Comparison of ENCODE assay signal across 18 cellular contexts in genomic region chr1:210687582-210688279, GRCh38.
DNase-seq lines count a peak whose midpoint lies in the region; ATAC-seq and TF ChIP-seq lines count a peak whose summit lies in the region.
"Had no signal": no experiment of that assay in that cellular context is flagged by ENCODE, and none has a peak within 500 bp of the region (broad histone marks: within the 10 kb centered on the region; RNA-seq: fewer than 3 reads in every experiment).

No MANE protein-coding gene starts in this region.

- H3K36me3 ChIP-seq in osteoblast (ENCODE audit: insufficient read depth, low read length) (no peaks in the 10 kb centered on the region), GM23338 (ENCODE audit: insufficient read depth) (no peaks in the 10 kb centered on the region)
- H3K36me3 ChIP-seq: colonic mucosa, esophagus muscularis mucosa had no signal

- no peaks in the 10 kb centered on the region for H3K27me3 Mint-ChIP-seq in HFFc6 (ENCODE audit: insufficient read depth)
- no peaks in the 10 kb centered on the region for H3K27me3 Mint-ChIP-seq in GM23338 (ENCODE audit: insufficient read depth, low read depth, poor library complexity)
- H3K27me3 Mint-ChIP-seq: naive thymus-derived CD8-positive, alpha-beta T cell had no signal

- intact Hi-C loops in right cardiac atrium (cut with DNase I) = no loop called here

- no peaks in the 10 kb centered on the region for H3K9me2 ChIP-seq in GM23338 (ENCODE audit: insufficient read depth)

- H3K4me3 Mint-ChIP-seq in HFFc6 = no peak overlapping the region
- no peak overlapping the region for H3K4me3 Mint-ChIP-seq in GM23338
- H3K4me3 Mint-ChIP-seq: naive thymus-derived CD8-positive, alpha-beta T cell; T-helper 2 cell treated with Interferon-gamma antibody and Interleukin-4, amounts not matched to agents 5 μg/mL and 100 μg/mL, for 36 hours had no signal

- H3K9me3 ChIP-seq in osteoblast (ENCODE audit: low read depth, low read length) = no peaks in the 10 kb centered on the region
- H3K9me3 ChIP-seq in right cardiac atrium (ENCODE audit: control insufficient read depth, low read length) = no peaks in the 10 kb centered on the region
- H3K9me3 ChIP-seq: colonic mucosa, esophagus muscularis mucosa, tibial nerve had no signal

- no peak overlapping the region for H3K4me3 ChIP-seq in osteoblast (ENCODE audit: insufficient read depth, low read length)
- H3K4me3 ChIP-seq in GM23338 = no peak overlapping the region
- H3K4me3 ChIP-seq in right cardiac atrium (ENCODE audit: low read length) = no peak overlapping the region
- H3K4me3 ChIP-seq: colonic mucosa, esophagus muscularis mucosa, tibial nerve had no signal

- no peaks in the 10 kb centered on the region for H3K27me3 ChIP-seq in osteoblast (ENCODE audit: insufficient read depth, low read length)
- no peaks in the 10 kb centered on the region for H3K27me3 ChIP-seq in GM23338 (ENCODE audit: insufficient read depth)
- no peaks in the 10 kb centered on the region for H3K27me3 ChIP-seq in right cardiac atrium (ENCODE audit: control insufficient read depth, insufficient read depth)
- H3K27me3 ChIP-seq: colonic mucosa, esophagus muscularis mucosa, tibial nerve had no signal

- H3K27ac ChIP-seq in osteoblast (ENCODE audit: low read depth, low read length) (peak overlapping the region; percentile 67), GM23338 (ENCODE audit: low read depth) (no peak overlapping the region), right cardiac atrium (ENCODE audit: low read length) (no peak overlapping the region)
- H3K27ac ChIP-seq: colonic mucosa, esophagus muscularis mucosa, HL-60, tibial nerve had no signal

- no peaks in the 10 kb centered on the region for H3K79me2 ChIP-seq in osteoblast (ENCODE audit: insufficient read depth, low read length)
- H3K79me2 ChIP-seq in GM23338 (replicated peaks; ENCODE audit: insufficient read depth) = no peaks in the 10 kb centered on the region

- H3F3A ChIP-seq in GM23338 (replicated peaks; ENCODE audit: low read depth) = no peaks in the 10 kb centered on the region

- no peaks in the 10 kb centered on the region for H3K36me3 Mint-ChIP-seq in HFFc6 (ENCODE audit: low read depth)
- H3K36me3 Mint-ChIP-seq in GM23338 (ENCODE audit: low read depth) = no peaks in the 10 kb centered on the region
- H3K36me3 Mint-ChIP-seq: naive thymus-derived CD8-positive, alpha-beta T cell had no signal

- H3K9me3 Mint-ChIP-seq in HFFc6 (no peaks in the 10 kb centered on the region), GM23338 (no peaks in the 10 kb centered on the region)
- H3K9me3 Mint-ChIP-seq: naive thymus-derived CD8-positive, alpha-beta T cell; T-helper 2 cell treated with Interferon-gamma antibody and Interleukin-4, amounts not matched to agents 5 μg/mL and 100 μg/mL, for 36 hours had no signal

- 82% methylated on average over 7 of the region's 7 CpGs for WGBS in right cardiac atrium

- H3K4me1 ChIP-seq in osteoblast (ENCODE audit: insufficient read depth, low read length) (peaks cover 34% of the 10 kb centered on the region), GM23338 (ENCODE audit: insufficient read depth) (no peaks in the 10 kb centered on the region), right cardiac atrium (ENCODE audit: control insufficient read depth, insufficient read depth, low read length) (no peaks in the 10 kb centered on the region)
- H3K4me1 ChIP-seq: colonic mucosa had no signal

- H2AFZ ChIP-seq in osteoblast (ENCODE audit: low read length) (no peak overlapping the region), GM23338 (no peak overlapping the region)

- H3K27ac Mint-ChIP-seq in HFFc6 (peak overlapping the region; percentile 67; the same call in 1 of the 2 replicates), GM23338 (no peak overlapping the region)
- H3K27ac Mint-ChIP-seq: naive thymus-derived CD8-positive, alpha-beta T cell; T-helper 2 cell treated with Interferon-gamma antibody and Interleukin-4, amounts not matched to agents 5 μg/mL and 100 μg/mL, for 36 hours had no signal

- ATAC-seq in GM23338 = no peak
- no peak for ATAC-seq in right cardiac atrium
- ATAC-seq: naive thymus-derived CD8-positive, alpha-beta T cell had no signal

- H3K4me2 ChIP-seq in osteoblast (ENCODE audit: insufficient read depth, low read length) = no peak overlapping the region
- no peak overlapping the region for H3K4me2 ChIP-seq in GM23338

- H4K20me1 ChIP-seq in osteoblast (ENCODE audit: insufficient read depth, low read length) (no peaks in the 10 kb centered on the region), GM23338 (replicated peaks; ENCODE audit: insufficient read depth) (no peaks in the 10 kb centered on the region)

- TF ChIP-seq CTCF in HFFc6 (IDR thresholded peaks at IDR 0.05) (no peak), osteoblast (IDR thresholded peaks at IDR 0.05; ENCODE audit: extremely low read depth, low read depth, low read length) (no peak), GM23338 (conservative IDR thresholded peaks at IDR 0.05; ENCODE audit: low read depth in 2 of 2) (no peak)

- H3K4me1 Mint-ChIP-seq in HFFc6 (ENCODE audit: low read depth) (peaks cover 41% of the 10 kb centered on the region), GM23338 (no peaks in the 10 kb centered on the region)

- DNase-seq in CD1c-positive myeloid dendritic cell (ENCODE audit: extremely low spot score) (peak; percentile 4), HFFc6 (peak; percentile 69), amniotic epithelial cell (ENCODE audit: low read depth) (peak; percentile 28), osteoblast (ENCODE audit: insufficient read length, low spot score, missing footprints) (peak; percentile 97), GM23338 (ENCODE audit: low spot score) (no peak), NCI-H446 treated with DMSO at 0.1 percent for 48 hours (lab: John Stamatoyannopoulos, UW) (no peak), right cardiac atrium (no peak)
- DNase-seq in stimulated activated CD4-positive, alpha-beta T cell treated with anti-CD3 and anti-CD28 coated beads, Interleukin-2, amount 100 ng/mL, for 24 hours = no peak
- DNase-seq: activated CD4-positive, alpha-beta T cell treated with anti-CD3 and anti-CD28 coated beads, Interleukin-2, amount 50 U/mL, for 1 hour; colonic mucosa; COR-L47; HCEC 1CT; hippocampal formation; naive thymus-derived CD8-positive, alpha-beta T cell had no signal

TF ChIP-seq in GM23338, 12 proteins besides CTCF, POLR2A, EP300 and RAD21 (continues in another document):
- no peak for TF ChIP-seq JUNB (IDR thresholded peaks at IDR 0.05; ENCODE audit: unreplicated experiment)
- TF ChIP-seq ZNF114 (CRISPR knock-in tag; IDR thresholded peaks at IDR 0.05) = no peak
- no peak for TF ChIP-seq ZNF331 (CRISPR knock-in tag; IDR thresholded peaks at IDR 0.05; ENCODE audit: low read depth)
- TF ChIP-seq EZH2phosphoT487 (IDR thresholded peaks at IDR 0.05; ENCODE audit: unreplicated experiment) = no peak
- no peak for TF ChIP-seq ZNF462 (CRISPR knock-in tag; IDR thresholded peaks at IDR 0.05)

Comparison
In these comparisons a context has a peak if more than half of its experiments do, and no peak if none do; other contexts are left out.
1. DNase-seq: peak in CD1c-positive myeloid dendritic cell (single experiment), HFFc6 (single experiment), amniotic epithelial cell (single experiment) and osteoblast (single experiment); none in stimulated activated CD4-positive, alpha-beta T cell treated with anti-CD3 and anti-CD28 coated beads, Interleukin-2, amount 100 ng/mL, for 24 hours (0 of 2), GM23338 (single experiment), NCI-H446 treated with DMSO at 0.1 percent for 48 hours (single experiment) and right cardiac atrium (0 of 3).